ENCODE assay signal across 15 cellular contexts in genomic region chr7:94243312-94243711, GRCh38.
DNase-seq lines count a peak whose midpoint lies in the region; ATAC-seq and TF ChIP-seq lines count a peak whose summit lies in the region.
"Had no signal": no experiment of that assay in that cellular context is flagged by ENCODE, and none has a peak within 500 bp of the region (broad histone marks: within the 10 kb centered on the region; RNA-seq: fewer than 3 reads in every experiment).

No MANE protein-coding gene starts in this region.

- H3K9ac ChIP-seq in H9 (ENCODE audit: extremely low read depth, insufficient read length, low read length): no peak overlapping the region
- no peak overlapping the region for H3K9ac ChIP-seq in neuronal stem cell (ENCODE audit: low read depth, low read length, poor library complexity)

- POLR2A ChIA-PET in WTC11 (lab: Charles Lee): no interaction called here

- H2AK5ac ChIP-seq in H9 (ENCODE audit: insufficient read length, low read length) (no peak overlapping the region), neuronal stem cell (ENCODE audit: low read depth, low read length) (no peak overlapping the region)

- no peak overlapping the region for H2BK5ac ChIP-seq in H9 (ENCODE audit: insufficient read length, low read length)
- no peak overlapping the region for H2BK5ac ChIP-seq in neuronal stem cell (ENCODE audit: low read length)

- H4K8ac ChIP-seq in H9 (replicated peaks; ENCODE audit: insufficient read length, low read depth, low read length): no peak overlapping the region
- H4K8ac ChIP-seq in neuronal stem cell (ENCODE audit: low read depth, low read length): no peak overlapping the region

- H3K4me1 Mint-ChIP-seq in H9 (no peaks in the 10 kb centered on the region), WTC11 (0 out of 2 replicates have a peak, but pooled peaks cover 2% of the 10 kb centered on the region)
- H3K4me1 Mint-ChIP-seq: CD8-positive, alpha-beta memory T cell had no signal

- H2BK12ac ChIP-seq in H9 (ENCODE audit: insufficient read length, low read depth, low read length) (no peak overlapping the region), neuronal stem cell (ENCODE audit: low read length) (no peak overlapping the region)

- H3K56ac ChIP-seq in H9 (ENCODE audit: insufficient read length, low read depth, low read length): no peak overlapping the region

- H3K9me3 Mint-ChIP-seq in H9 (no peaks in the 10 kb centered on the region), WTC11 (no peaks in the 10 kb centered on the region)
- H3K9me3 Mint-ChIP-seq: CD8-positive, alpha-beta memory T cell; HFFc6 had no signal

- H3K18ac ChIP-seq in H9 (ENCODE audit: insufficient read length, low read depth, low read length): no peak overlapping the region
- no peak overlapping the region for H3K18ac ChIP-seq in neuronal stem cell (ENCODE audit: low read length)

- no peaks in the 10 kb centered on the region for H3K23me2 ChIP-seq in H9 (ENCODE audit: insufficient read length, low read depth, low read length, poor library complexity, severe bottlenecking)

- no peak overlapping the region for H3K4me3 ChIP-seq in neuronal stem cell (ENCODE audit: low read length in 2 of 2)
- H3K4me3 ChIP-seq: A549 had no signal

- H3K36me3 ChIP-seq in neuronal stem cell (replicated peaks in 1 of 2; ENCODE audit: control insufficient read depth in 2 of 2, insufficient read depth in 2 of 2, low read length in 2 of 2): no peaks in the 10 kb centered on the region

- peaks cover 55% of the 10 kb centered on the region for H3K27me3 Mint-ChIP-seq in H9 (ENCODE audit: low read depth)
- H3K27me3 Mint-ChIP-seq in WTC11 (ENCODE audit: low read depth): peaks cover 33% of the 10 kb centered on the region

- H3K27me3 ChIP-seq in H9 (ENCODE audit: insufficient read depth, low read length): peaks cover 2% of the 10 kb centered on the region; the same call in 1 of the 2 replicates
- H3K27me3 ChIP-seq in neuronal stem cell (ENCODE audit: control insufficient read depth in 3 of 3, insufficient read depth in 3 of 3, low read depth in 1 of 3, low read length in 3 of 3): no peaks in the 10 kb centered on the region

- H3K27ac Mint-ChIP-seq in H9: no peak overlapping the region
- H3K27ac Mint-ChIP-seq in WTC11: no peak overlapping the region
- H3K27ac Mint-ChIP-seq: CD8-positive, alpha-beta memory T cell; HFFc6 had no signal

- H3K79me2 ChIP-seq in H9 (ENCODE audit: insufficient read depth, low read length): no peaks in the 10 kb centered on the region

- H3K4me2 ChIP-seq in H9 (ENCODE audit: insufficient read depth, insufficient read length, low read length) (no peak overlapping the region), neuronal stem cell (ENCODE audit: insufficient read depth, low read length, poor library complexity, severe bottlenecking) (no peak overlapping the region)
- H3K4me2 ChIP-seq: A549 had no signal

- H4K20me1 ChIP-seq in H9 (ENCODE audit: control insufficient read depth, insufficient read depth, insufficient read length): no peaks in the 10 kb centered on the region

- no peak overlapping the region for H4K91ac ChIP-seq in H9 (ENCODE audit: insufficient read length, low read depth, low read length)
- H4K91ac ChIP-seq in neuronal stem cell (ENCODE audit: low read depth, low read length, poor library complexity): no peak overlapping the region

- H3K9me3 ChIP-seq in H9 (ENCODE audit: control insufficient read depth, low read depth, low read length) (no peaks in the 10 kb centered on the region), neuronal stem cell (replicated peaks in 1 of 2; ENCODE audit: control insufficient read depth in 2 of 2, insufficient read depth in 1 of 2, low read depth in 1 of 2, low read length in 2 of 2) (no peaks in the 10 kb centered on the region)
- H3K9me3 ChIP-seq: A549, Caco-2 had no signal

- no peak overlapping the region for H3K14ac ChIP-seq in H9 (ENCODE audit: insufficient read depth, low read length)
- no peak overlapping the region for H3K14ac ChIP-seq in neuronal stem cell (ENCODE audit: low read length)

- CTCF ChIA-PET in WTC11 (lab: Charles Lee): no interaction called here

- H3K27ac ChIP-seq in H9 (ENCODE audit: insufficient read length, low read depth, low read length) (no peak overlapping the region), neuronal stem cell (replicated peaks; ENCODE audit: low read length) (no peak overlapping the region)
- H3K27ac ChIP-seq: A549, HL-60 had no signal

- H3T11ph ChIP-seq in H9 (ENCODE audit: low read length): no peak overlapping the region

- no peak overlapping the region for H2BK20ac ChIP-seq in H9 (ENCODE audit: low read depth, low read length, poor library complexity, severe bottlenecking)

- peak; percentile 32; the same call in 2 of the 3 replicates for TF ChIP-seq CTCF in H9 (conservative IDR thresholded peaks at IDR 0.05)
- TF ChIP-seq CTCF in WTC11 (IDR thresholded peaks at IDR 0.05): no peak

- H3K4me3 Mint-ChIP-seq in H9 (no peak overlapping the region), WTC11 (no peak overlapping the region)
- H3K4me3 Mint-ChIP-seq: CD8-positive, alpha-beta memory T cell; HFFc6 had no signal

- H2BK15ac ChIP-seq in H9 (ENCODE audit: low read depth, low read length) (no peak overlapping the region), neuronal stem cell (ENCODE audit: low read length) (no peak overlapping the region)

- WGBS in H9 (ENCODE audit: extremely low coverage, insufficient read length, low lambda C conversion rate): no CpG with 5 or more reads among the region's 7 CpGs
- WGBS in neuronal stem cell (ENCODE audit: extremely low coverage in 2 of 2, insufficient read length in 2 of 2, insufficient replicate concordance in 1 of 2), 2 donors: no CpG with 5 or more reads among the region's 7 CpGs

- no peaks in the 10 kb centered on the region for H3K79me1 ChIP-seq in H9 (ENCODE audit: insufficient read depth, low read depth, low read length, poor library complexity, severe bottlenecking)
- no peaks in the 10 kb centered on the region for H3K79me1 ChIP-seq in neuronal stem cell (ENCODE audit: low read depth, low read length)

- H3K23ac ChIP-seq in H9 (ENCODE audit: insufficient read length, low read depth, low read length): no peak overlapping the region
- no peak overlapping the region for H3K23ac ChIP-seq in neuronal stem cell (ENCODE audit: low read depth, low read length, poor library complexity)

- ATAC-seq in WTC11 (peak; percentile 96), HG02763 (IDR thresholded peaks at IDR 0.05; ENCODE audit: unreplicated experiment) (no peak), HG03354 (IDR thresholded peaks at IDR 0.05; ENCODE audit: poor library complexity, severe bottlenecking, unreplicated experiment) (no peak)
- ATAC-seq: A549 had no signal

- H2BK120ac ChIP-seq in H9 (ENCODE audit: low read depth, low read length, poor library complexity, severe bottlenecking) (no peak overlapping the region), neuronal stem cell (ENCODE audit: low read depth, low read length) (no peak overlapping the region)

- H3K36me3 Mint-ChIP-seq in H9 (ENCODE audit: insufficient read depth in 1 of 3, low read depth in 3 of 3) (no peaks in the 10 kb centered on the region), WTC11 (no peaks in the 10 kb centered on the region)
- H3K36me3 Mint-ChIP-seq: CD8-positive, alpha-beta memory T cell had no signal

- DNase-seq in H9: peak; percentile 55
- DNase-seq in WTC11 (ENCODE audit: low spot score): peak; percentile 22
- DNase-seq in iPS-NIHi11 (ENCODE audit: low spot score): peak; percentile 12
- no peak for DNase-seq in neuronal stem cell (ENCODE audit: low spot score)
- DNase-seq in DMS 273 treated with DMSO at 0.1 percent for 48 hours (lab: John Stamatoyannopoulos, UW): no peak
- DNase-seq: Caco-2; CD8-positive, alpha-beta memory T cell; GOT3; HCEC 1CT; HFFc6; KG1 had no signal

- H3K4me1 ChIP-seq in H9 (ENCODE audit: insufficient read depth, low read length): no peaks in the 10 kb centered on the region
- peaks cover 3 to 13% of the 10 kb centered on the region in 2 donors for H3K4me1 ChIP-seq in neuronal stem cell (ENCODE audit: control insufficient read depth in 2 of 2, insufficient read depth in 1 of 2, low read depth in 1 of 2, low read length in 2 of 2)
- H3K4me1 ChIP-seq: Caco-2 had no signal

- H2AFZ ChIP-seq in H9 (ENCODE audit: low read length) (no peak overlapping the region), neuronal stem cell (ENCODE audit: low read length) (peak overlapping the region; percentile 41)

- no peak overlapping the region for H3K4ac ChIP-seq in H9 (ENCODE audit: low read depth, low read length)
- H3K4ac ChIP-seq in neuronal stem cell (ENCODE audit: low read length): no peak overlapping the region

- H4K5ac ChIP-seq in H9 (ENCODE audit: insufficient read length, low read depth, low read length): no peak overlapping the region

TF ChIP-seq in WTC11, 78 proteins besides CTCF, POLR2A, EP300 and RAD21 (continues in another document):
- TF ChIP-seq HMGA2 (CRISPR knock-in tag; IDR thresholded peaks at IDR 0.05): no peak
- no peak for TF ChIP-seq JUN (CRISPR knock-in tag; IDR thresholded peaks at IDR 0.05)
- TF ChIP-seq E2F5 (CRISPR knock-in tag; IDR thresholded peaks at IDR 0.05): no peak
- TF ChIP-seq TCF7 (CRISPR knock-in tag; IDR thresholded peaks at IDR 0.05; ENCODE audit: low read depth): no peak
- TF ChIP-seq CBFB (CRISPR knock-in tag; IDR thresholded peaks at IDR 0.05; ENCODE audit: low read depth): no peak
- no peak for TF ChIP-seq NR3C1 (CRISPR knock-in tag; conservative IDR thresholded peaks at IDR 0.05; ENCODE audit: low read depth)
- TF ChIP-seq OVOL2 (CRISPR knock-in tag; IDR thresholded peaks at IDR 0.05; ENCODE audit: borderline replicate concordance): no peak

Comparison
In these comparisons a context has a peak if more than half of its experiments do, and no peak if none do; other contexts are left out.
1. DNase-seq: peak in H9 (single experiment), WTC11 (single experiment) and iPS-NIHi11 (single experiment); none in neuronal stem cell (single experiment) and DMS 273 treated with DMSO at 0.1 percent for 48 hours (single experiment).